Comparison of ENCODE assay signal across 12 cellular contexts in genomic region chr2:64640153-64641044, GRCh38. TPM values are rescaled to one million over a fixed set of nuclear protein-coding genes. Genes with fewer than 3 reads are reported as not detected.
DNase-seq lines count a peak whose midpoint lies in the region; FAIRE-seq and TF ChIP-seq lines count a peak whose summit lies in the region.
"Had no signal": no experiment of that assay in that cellular context is flagged by ENCODE, and none has a peak within 500 bp of the region (broad histone marks: within the 10 kb centered on the region; RNA-seq: fewer than 3 reads in every experiment).

No MANE protein-coding gene starts in this region.

- DNase-seq in Karpas-422: no peak
- peak; percentile 65 for DNase-seq in mammary epithelial cell
- no peak for DNase-seq in nephron progenitor cell
- DNase-seq in kidney: no peak
- DNase-seq in glomerular visceral epithelial cell (ENCODE audit: extremely low spot score): no peak
- no peak for DNase-seq in NCI-H1694 (lab: John Stamatoyannopoulos, UW)
- DNase-seq in G401 (ENCODE audit: low spot score): no peak
- DNase-seq: GOT3, NCI-H1930, SJCRH30 had no signal

- intact Hi-C loops in mammary epithelial cell (cut with micrococcal nuclease): loop anchor here (10.0 kb wide), 1 partner anchor 306 kb away; no protein-coding TSS in a partner anchor
- intact Hi-C loops in kidney (cut with DNase I): no loop called here

- H3K36me3 Mint-ChIP-seq in nephron progenitor cell (ENCODE audit: low read depth): peaks cover 26% of the 10 kb centered on the region

- no peak overlapping the region for H2AFZ ChIP-seq in Karpas-422 (ENCODE audit: low read length)
- peak overlapping the region; percentile 33 for H2AFZ ChIP-seq in mammary epithelial cell (ENCODE audit: low read depth, low read length)

- in situ Hi-C loops in mammary epithelial cell (cut with MboI; ENCODE audit: low sequenced_read_pairs in 2 of 2) (loop anchor here in 1 of 2 donors (5.0 to 10.0 kb wide), 2 partner anchors 46 to 112 kb away; no protein-coding TSS in a partner anchor), G401 (cut with HindIII; ENCODE audit: low sequenced_read_pairs) (no loop called here)

- H3K27me3 Mint-ChIP-seq in nephron progenitor cell (ENCODE audit: low read depth, poor library complexity): no peaks in the 10 kb centered on the region

- CTCF ChIA-PET in mammary epithelial cell (lab: Charles Lee; ENCODE audit: low non-redundant PET): no interaction called here

- H3K9ac ChIP-seq in Karpas-422 (ENCODE audit: low read length): 0 out of 2 replicates have a peak overlapping the region, but pooled peaks have one; percentile 2
- peak overlapping the region; percentile 48 for H3K9ac ChIP-seq in mammary epithelial cell (ENCODE audit: insufficient read depth, low read length)
- no peak overlapping the region for H3K9ac ChIP-seq in kidney (ENCODE audit: low read length in 2 of 2)

- H3K27me3 ChIP-seq in DOHH2 (ENCODE audit: control insufficient read depth, low read length) (no peaks in the 10 kb centered on the region), Karpas-422 (ENCODE audit: low read length) (no peaks in the 10 kb centered on the region), mammary epithelial cell (ENCODE audit: insufficient read depth, low read length) (no peaks in the 10 kb centered on the region)
- H3K27me3 ChIP-seq: SJCRH30 had no signal

- peaks cover 12% of the 10 kb centered on the region for H4K20me1 ChIP-seq in DOHH2 (ENCODE audit: control insufficient read depth, insufficient read depth, low read depth, low read length)
- peaks cover 99% of the 10 kb centered on the region for H4K20me1 ChIP-seq in Karpas-422 (ENCODE audit: insufficient read depth, low read depth, low read length)
- H4K20me1 ChIP-seq in mammary epithelial cell (ENCODE audit: insufficient read depth, low read length): no peaks in the 10 kb centered on the region

- TF ChIP-seq CTCF in DOHH2 (IDR thresholded peaks at IDR 0.05; ENCODE audit: low read depth, low read length, poor library complexity, severe bottlenecking) (no peak), mammary epithelial cell (conservative IDR thresholded peaks at IDR 0.05 in 1 of 2, IDR thresholded peaks at IDR 0.05 in 1 of 2; ENCODE audit: extremely low read depth in 1 of 2, insufficient read depth in 1 of 2, low read depth in 1 of 2, low read length in 2 of 2) (no peak), nephron progenitor cell (IDR thresholded peaks at IDR 0.05) (no peak), kidney (IDR thresholded peaks at IDR 0.05; ENCODE audit: borderline replicate concordance, extremely low read depth, insufficient read depth) (no peak)

- no peaks in the 10 kb centered on the region for H3K9me3 ChIP-seq in DOHH2 (ENCODE audit: control insufficient read depth, insufficient read depth, low read length)
- H3K9me3 ChIP-seq in Karpas-422 (ENCODE audit: low read length): no peaks in the 10 kb centered on the region
- no peaks in the 10 kb centered on the region for H3K9me3 ChIP-seq in mammary epithelial cell (replicated peaks; ENCODE audit: insufficient read depth, low read length)
- H3K9me3 ChIP-seq in kidney (ENCODE audit: control insufficient read depth in 1 of 2, low read length in 2 of 2): no peaks in the 10 kb centered on the region
- H3K9me3 ChIP-seq: SJCRH30 had no signal

- H3K4me1 ChIP-seq in DOHH2 (ENCODE audit: control insufficient read depth, low read length): peaks cover 98% of the 10 kb centered on the region
- H3K4me1 ChIP-seq in Karpas-422 (ENCODE audit: low read length): peaks cover 80% of the 10 kb centered on the region
- peaks cover 83% of the 10 kb centered on the region for H3K4me1 ChIP-seq in mammary epithelial cell (ENCODE audit: insufficient read depth, low read length)
- H3K4me1 ChIP-seq in kidney (ENCODE audit: control insufficient read depth in 1 of 2, insufficient read depth in 1 of 2, low read depth in 1 of 2, low read length in 2 of 2): peaks cover 20 to 24% of the 10 kb centered on the region in 2 donors

- H3K27ac ChIP-seq in DOHH2 (ENCODE audit: low read depth, low read length) (peak overlapping the region; percentile 76), Karpas-422 (ENCODE audit: low read length) (peak overlapping the region; percentile 1), mammary epithelial cell (ENCODE audit: insufficient read depth, low read depth, low read length) (peak overlapping the region; percentile 79), kidney (ENCODE audit: low read depth in 2 of 2, low read length in 2 of 2) (no peak overlapping the region)
- H3K27ac ChIP-seq: SJCRH30 had no signal

- peaks cover 38% of the 10 kb centered on the region for H3F3A ChIP-seq in DOHH2 (ENCODE audit: control insufficient read depth, insufficient read depth)

- no TSS peak for BruUV-seq in mammary epithelial cell (replicated peaks; lab: Mats Ljungman, UMichigan)

- WGBS in mammary epithelial cell (ENCODE audit: low coverage, missing lambda C conversion rate): 32% methylated on average over 9 of the region's 12 CpGs

- H3K27ac Mint-ChIP-seq in nephron progenitor cell: peak overlapping the region; percentile 64

- peak overlapping the region; percentile 84 for H3K4me2 ChIP-seq in DOHH2 (ENCODE audit: low read length)
- peak overlapping the region; percentile 92 for H3K4me2 ChIP-seq in Karpas-422 (ENCODE audit: low read depth, low read length, poor library complexity, severe bottlenecking)
- peak overlapping the region; percentile 63 for H3K4me2 ChIP-seq in mammary epithelial cell (ENCODE audit: insufficient read depth, low read depth, low read length)

- H3K79me2 ChIP-seq in DOHH2 (ENCODE audit: control insufficient read depth, low read length) (peaks cover 100% of the 10 kb centered on the region), Karpas-422 (ENCODE audit: low read length) (peaks cover 100% of the 10 kb centered on the region), mammary epithelial cell (ENCODE audit: insufficient read depth, low read length) (peaks cover 98% of the 10 kb centered on the region)

- no peak overlapping the region for H3K4me3 Mint-ChIP-seq in nephron progenitor cell

- peaks cover 97% of the 10 kb centered on the region for H3K4me1 Mint-ChIP-seq in nephron progenitor cell

- no peaks in the 10 kb centered on the region for H3K9me3 Mint-ChIP-seq in nephron progenitor cell

- H3K9me2 ChIP-seq in DOHH2 (replicated peaks; ENCODE audit: control insufficient read depth, low read length) (no peaks in the 10 kb centered on the region), Karpas-422 (replicated peaks; ENCODE audit: insufficient read depth, low read length) (no peaks in the 10 kb centered on the region)

- H3K36me3 ChIP-seq in DOHH2 (ENCODE audit: control insufficient read depth, low read length): peaks cover 40% of the 10 kb centered on the region
- peaks cover 45% of the 10 kb centered on the region for H3K36me3 ChIP-seq in Karpas-422 (ENCODE audit: insufficient read depth, low read length)
- H3K36me3 ChIP-seq in mammary epithelial cell (ENCODE audit: insufficient read depth, low read length): peaks cover 7% of the 10 kb centered on the region
- H3K36me3 ChIP-seq in kidney (ENCODE audit: control insufficient read depth in 1 of 2, insufficient read depth in 2 of 2, low read length in 2 of 2): peaks cover 6 to 8% of the 10 kb centered on the region in 2 donors

- dilution Hi-C loops in mammary epithelial cell (cut with HindIII; ENCODE audit: low sequenced_read_pairs): no loop called here

- FAIRE-seq in kidney (lab: Jason Lieb, UNC): no peak

- H3K4me3 ChIP-seq in DOHH2 (ENCODE audit: low read length): peak overlapping the region; percentile 47
- no peak overlapping the region for H3K4me3 ChIP-seq in Karpas-422 (ENCODE audit: low read length)
- H3K4me3 ChIP-seq in mammary epithelial cell (replicated peaks in 1 of 3; ENCODE audit: insufficient read depth in 1 of 3, low read depth in 2 of 3, low read length in 3 of 3): no peak overlapping the region
- no peak overlapping the region for H3K4me3 ChIP-seq in kidney (ENCODE audit: low read length in 2 of 2)
- H3K4me3 ChIP-seq: lung, SJCRH30 had no signal

RNA-seq across cellular contexts. Expression of gene SERTAD2, which starts 13.3 kb away (rescaled TPM):
- total RNA-seq in Karpas-422 (2014; rRNA removed; shearing (Covaris generic); ENCODE audit: low replicate concordance): 27.2 and 73.8 TPM in 2 replicates
- total RNA-seq in mammary epithelial cell (10 to 100 TPM; 16.0 to 24.2 TPM), kidney (21.1 TPM)
- polyA plus RNA-seq in mammary epithelial cell (13.3 TPM), kidney (ENCODE audit: insufficient read depth, low read depth, low replicate concordance) (6.2 TPM)
- 17.2 TPM for polyA minus RNA-seq in mammary epithelial cell
- total RNA-seq in G401 (2014; rRNA removed; shearing (Covaris generic)): 19.3 and 28.9 TPM in 2 replicates

Comparison
In these comparisons a context has a peak if more than half of its experiments do, and no peak if none do; other contexts are left out.
1. H3K27ac ChIP-seq: peak in DOHH2 (single experiment), Karpas-422 (single experiment) and mammary epithelial cell (single experiment); none in kidney (0 of 2).
2. H3K9ac ChIP-seq: peak in Karpas-422 (single experiment) and mammary epithelial cell (single experiment); none in kidney (0 of 2).
3. Peak in every context shown above with its lines, with median percentiles within 50 percentile points of each other: H3K4me2 ChIP-seq.